Comparison of ENCODE assay signal across 8 cellular contexts in genomic region chr9:92770005-92770995, GRCh38. TPM values are rescaled to one million over a fixed set of nuclear protein-coding genes. Genes with fewer than 3 reads are reported as not detected.
DNase-seq lines count a peak whose midpoint lies in the region; ATAC-seq and TF ChIP-seq lines count a peak whose summit lies in the region.

No MANE protein-coding gene starts in this region.

- no peaks in the 10 kb centered on the region for H3K79me2 ChIP-seq in DND-41 (ENCODE audit: insufficient read depth, low read length)

- H3K4me3 Mint-ChIP-seq in activated T-helper 2 cell treated with anti-CD3 and anti-CD28 coated beads, Interferon-gamma antibody, Interleukin-2, Interleukin-4, amounts not matched to agents 10 μg/mL and 5 μg/mL and 100 μg/mL, durations not matched to agents 14 hours and 24 hours and 36 hours (ENCODE audit: low read depth): no peak overlapping the region
- H3K4me3 Mint-ChIP-seq in glutamatergic neuron (ENCODE audit: unreplicated experiment): no peak overlapping the region

- H3K4me3 ChIP-seq in DND-41 (ENCODE audit: low read depth in 1 of 2, low read length in 2 of 2) (no peak overlapping the region), mesodermal cell (ENCODE audit: extremely low read depth, insufficient read depth, low read length, poor library complexity, severe bottlenecking) (no peak overlapping the region)

- no peaks in the 10 kb centered on the region for H3K27me3 ChIP-seq in DND-41 (ENCODE audit: insufficient read depth, low read length, poor library complexity)

- H3K36me3 ChIP-seq in DND-41 (ENCODE audit: insufficient read depth, low read length) (no peaks in the 10 kb centered on the region), mesodermal cell (ENCODE audit: control insufficient read depth, insufficient read depth, low read length) (no peaks in the 10 kb centered on the region)

- peaks cover 2% of the 10 kb centered on the region for H3K27me3 Mint-ChIP-seq in activated T-helper 2 cell treated with anti-CD3 and anti-CD28 coated beads, Interferon-gamma antibody, Interleukin-2, Interleukin-4, amounts not matched to agents 10 μg/mL and 5 μg/mL and 100 μg/mL, durations not matched to agents 14 hours and 24 hours and 36 hours (ENCODE audit: low read depth)
- H3K27me3 Mint-ChIP-seq in glutamatergic neuron (ENCODE audit: unreplicated experiment): peaks cover 6% of the 10 kb centered on the region

- TF ChIP-seq CTCF in DND-41 (IDR thresholded peaks at IDR 0.05; ENCODE audit: borderline replicate concordance, extremely low read depth, low read length, poor library complexity, severe bottlenecking) (no peak), glutamatergic neuron (IDR thresholded peaks at IDR 0.05; ENCODE audit: partially characterized antibody, unreplicated experiment) (no peak)

- H3K27ac ChIP-seq in DND-41 (ENCODE audit: low read length): no peak overlapping the region; the same call in 1 of the 2 replicates
- H3K27ac ChIP-seq in mesodermal cell (ENCODE audit: low read depth, low read length, severe bottlenecking): peak overlapping the region; percentile 16

- H3K9me3 ChIP-seq in DND-41 (ENCODE audit: insufficient read depth, low read length, severe bottlenecking) (no peaks in the 10 kb centered on the region), mesodermal cell (ENCODE audit: control insufficient read depth, low read length) (no peaks in the 10 kb centered on the region)

- peak; percentile 21 for DNase-seq in DND-41
- peak in 2 of 3 experiments; percentile 58 to 80 for DNase-seq in NCI-H1417 (lab: John Stamatoyannopoulos, UW)
- no peak for DNase-seq in activated T-helper 2 cell treated with anti-CD3 and anti-CD28 coated beads, Interferon-gamma antibody, Interleukin-2, Interleukin-4, amounts not matched to agents 10 μg/mL and 5 μg/mL and 100 μg/mL, durations not matched to agents 14 hours and 24 hours and 36 hours (ENCODE audit: low spot score)
- no peak for DNase-seq in RKO (ENCODE audit: low spot score)
- DNase-seq in HT-29 (ENCODE audit: low spot score): no peak
- DNase-seq in glutamatergic neuron: no peak
- no peak for DNase-seq in glomerular visceral epithelial cell (ENCODE audit: extremely low spot score)

- H3K4me1 ChIP-seq in DND-41 (ENCODE audit: insufficient read depth, low read length): peaks cover 18% of the 10 kb centered on the region
- H3K4me1 ChIP-seq in mesodermal cell (ENCODE audit: control insufficient read depth, insufficient read depth, low read length, poor library complexity, severe bottlenecking): no peaks in the 10 kb centered on the region

- no peak overlapping the region for H3K9ac ChIP-seq in DND-41 (ENCODE audit: low read depth, low read length)

- H3K9me3 Mint-ChIP-seq in activated T-helper 2 cell treated with anti-CD3 and anti-CD28 coated beads, Interferon-gamma antibody, Interleukin-2, Interleukin-4, amounts not matched to agents 10 μg/mL and 5 μg/mL and 100 μg/mL, durations not matched to agents 14 hours and 24 hours and 36 hours: no peaks in the 10 kb centered on the region
- H3K9me3 Mint-ChIP-seq in glutamatergic neuron (ENCODE audit: unreplicated experiment): peaks cover 7% of the 10 kb centered on the region

- H2AFZ ChIP-seq in DND-41 (ENCODE audit: low read depth, low read length): peak overlapping the region; percentile 49; the same call in 1 of the 2 replicates

- no peak overlapping the region for H3K4me2 ChIP-seq in DND-41 (ENCODE audit: insufficient read depth, low read length)

- no peaks in the 10 kb centered on the region for H4K20me1 ChIP-seq in DND-41 (ENCODE audit: insufficient read depth, low read length)

- ATAC-seq in DND-41 (ENCODE audit: insufficient read depth, low read depth): peak; percentile 46; the same call in 2 of the 3 replicates

- intact Hi-C loops in activated T-helper 2 cell treated with anti-CD3 and anti-CD28 coated beads, Interferon-gamma antibody, Interleukin-2, Interleukin-4, amounts not matched to agents 10 μg/mL and 5 μg/mL and 100 μg/mL, durations not matched to agents 14 hours and 24 hours and 36 hours (cut with micrococcal nuclease): no loop called here

- H3K27ac Mint-ChIP-seq in activated T-helper 2 cell treated with anti-CD3 and anti-CD28 coated beads, Interferon-gamma antibody, Interleukin-2, Interleukin-4, amounts not matched to agents 10 μg/mL and 5 μg/mL and 100 μg/mL, durations not matched to agents 14 hours and 24 hours and 36 hours: peak overlapping the region; percentile 18
- no peak overlapping the region for H3K27ac Mint-ChIP-seq in glutamatergic neuron (ENCODE audit: unreplicated experiment)

- WGBS in mesodermal cell (ENCODE audit: insufficient coverage in 2 of 2), 2 experiments: 79 to 88% methylated on average over 5 to 6 of the region's 9 CpGs

- no peaks in the 10 kb centered on the region for H3K36me3 Mint-ChIP-seq in activated T-helper 2 cell treated with anti-CD3 and anti-CD28 coated beads, Interferon-gamma antibody, Interleukin-2, Interleukin-4, amounts not matched to agents 10 μg/mL and 5 μg/mL and 100 μg/mL, durations not matched to agents 14 hours and 24 hours and 36 hours (ENCODE audit: low read depth)
- H3K36me3 Mint-ChIP-seq in glutamatergic neuron (ENCODE audit: unreplicated experiment): no peaks in the 10 kb centered on the region

- H3K4me1 Mint-ChIP-seq in activated T-helper 2 cell treated with anti-CD3 and anti-CD28 coated beads, Interferon-gamma antibody, Interleukin-2, Interleukin-4, amounts not matched to agents 10 μg/mL and 5 μg/mL and 100 μg/mL, durations not matched to agents 14 hours and 24 hours and 36 hours (ENCODE audit: low read depth): peaks cover 12% of the 10 kb centered on the region
- H3K4me1 Mint-ChIP-seq in glutamatergic neuron (ENCODE audit: low read depth, unreplicated experiment): peaks cover 9% of the 10 kb centered on the region

RNA-seq across cellular contexts. Expression of gene BICD2, which starts 5.7 kb away (rescaled TPM):
- total RNA-seq in activated T-helper 2 cell treated with anti-CD3 and anti-CD28 coated beads, Interferon-gamma antibody, Interleukin-2, Interleukin-4, amounts not matched to agents 10 μg/mL and 5 μg/mL and 100 μg/mL, durations not matched to agents 14 hours and 24 hours and 36 hours: 22.8 and 23.6 TPM in 2 replicates
- 32.1 TPM for polyA plus RNA-seq in mesodermal cell (2013, experiment 1 of 2)
- polyA plus RNA-seq in mesodermal cell (2013, experiment 2 of 2): 28.5 TPM
- 24.4 and 24.9 TPM in 2 replicates for total RNA-seq in HT-29 (2014; rRNA removed; shearing (Covaris generic))
- 43.7 TPM for total RNA-seq in glutamatergic neuron (ENCODE audit: unreplicated experiment)

Comparison
In these comparisons a context has a peak if more than half of its experiments do, and no peak if none do; other contexts are left out.
1. DNase-seq: peak in DND-41 (single experiment) and NCI-H1417 (2 of 3); none in activated T-helper 2 cell treated with anti-CD3 and anti-CD28 coated beads, Interferon-gamma antibody, Interleukin-2, Interleukin-4, amounts not matched to agents 10 μg/mL and 5 μg/mL and 100 μg/mL, durations not matched to agents 14 hours and 24 hours and 36 hours (single experiment), RKO (single experiment), HT-29 (single experiment), glutamatergic neuron (single experiment) and glomerular visceral epithelial cell (single experiment).